Comparison of ENCODE assay signal across 12 cellular contexts in the genomic region with DNA sequence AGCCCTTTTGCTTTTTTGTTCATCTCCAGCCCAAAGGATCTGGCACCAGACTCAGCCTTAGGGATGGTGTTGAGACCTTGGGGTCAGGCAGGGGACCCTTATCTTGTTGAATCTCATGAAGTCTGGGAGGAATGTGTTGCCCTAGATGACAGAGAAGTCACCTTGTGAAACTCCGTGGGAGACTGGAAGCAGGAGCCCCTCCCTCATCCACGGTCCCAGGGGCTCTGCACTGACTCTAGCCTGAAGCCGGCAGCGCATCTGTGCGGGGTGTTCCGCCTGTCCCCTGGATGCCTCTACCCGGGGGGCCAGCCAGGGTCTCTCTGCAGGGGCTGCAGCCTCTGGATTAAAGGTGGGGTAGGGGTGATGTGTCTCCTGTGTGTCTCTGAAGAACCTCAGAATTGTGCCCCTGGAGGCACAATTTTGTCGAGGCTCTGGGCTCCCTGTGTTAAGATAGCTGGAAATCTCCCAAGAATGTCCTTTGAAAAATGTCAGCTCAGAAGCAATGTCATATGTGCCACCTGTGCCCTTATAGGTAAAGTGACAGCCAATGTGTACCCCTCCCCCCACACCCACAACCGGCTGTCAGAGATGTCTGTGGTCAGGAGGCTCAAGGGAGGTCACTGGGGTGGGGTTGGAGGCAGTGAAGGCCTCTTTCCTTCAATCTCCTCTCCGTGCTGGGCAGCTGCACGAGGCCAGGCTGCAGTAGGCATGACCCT. TPM values are rescaled to one million over a fixed set of nuclear protein-coding genes. Genes with fewer than 3 reads are reported as not detected.
DNase-seq lines count a peak whose midpoint lies in the region; ATAC-seq and TF ChIP-seq lines count a peak whose summit lies in the region.
"Had no signal": no experiment of that assay in that cellular context is flagged by ENCODE, and none has a peak within 500 bp of the region (broad histone marks: within the 10 kb centered on the region; RNA-seq: fewer than 3 reads in every experiment).

No MANE protein-coding gene starts in this region.

- peak overlapping the region; percentile 63 for H2BK5ac ChIP-seq in mesendoderm (ENCODE audit: low read length)

- H3K4me3 ChIP-seq in mesendoderm (ENCODE audit: low read length) (no peak overlapping the region), thoracic aorta (no peak overlapping the region)

- H3K56ac ChIP-seq in mesendoderm (ENCODE audit: low read length) = peak overlapping the region; percentile 83

- H2BK15ac ChIP-seq in mesendoderm (replicated peaks; ENCODE audit: low read depth) = no peak overlapping the region

- no peak overlapping the region for H3K4me2 ChIP-seq in mesendoderm (ENCODE audit: low read length)

- peak overlapping the region; percentile 57 for H3K9ac ChIP-seq in mesendoderm (ENCODE audit: low read length)

- no peak overlapping the region for H4K8ac ChIP-seq in mesendoderm (ENCODE audit: low read depth, low read length)

- H2BK120ac ChIP-seq in mesendoderm (ENCODE audit: low read depth, low read length) = no peak overlapping the region

- peak overlapping the region; percentile 5 for H4K5ac ChIP-seq in mesendoderm (ENCODE audit: low read length)

- peak overlapping the region; percentile 17 for H3K18ac ChIP-seq in mesendoderm (ENCODE audit: low read length)

- no peak overlapping the region for H2AK5ac ChIP-seq in mesendoderm (ENCODE audit: low read length)

- no peak overlapping the region for H3K23ac ChIP-seq in mesendoderm (ENCODE audit: low read length)

- H3K27me3 ChIP-seq in mesendoderm (ENCODE audit: insufficient read depth, low read length, poor library complexity) = no peaks in the 10 kb centered on the region
- no peaks in the 10 kb centered on the region for H3K27me3 ChIP-seq in thoracic aorta (replicated peaks; ENCODE audit: insufficient read depth)

- H3K79me1 ChIP-seq in mesendoderm (ENCODE audit: low read length) = no peaks in the 10 kb centered on the region

- WGBS in mesendoderm (ENCODE audit: extremely low coverage, insufficient coverage, low lambda C conversion rate) = no CpG with 5 or more reads among the region's 11 CpGs

- H3K36me3 ChIP-seq in mesendoderm (ENCODE audit: control insufficient read depth, insufficient read depth, low read length) = no peaks in the 10 kb centered on the region
- H3K36me3 ChIP-seq in thoracic aorta = no peaks in the 10 kb centered on the region

- peak overlapping the region; percentile 29 for H3K4ac ChIP-seq in mesendoderm (ENCODE audit: low read depth, low read length)

- no peaks in the 10 kb centered on the region for H3K79me2 ChIP-seq in mesendoderm (ENCODE audit: control insufficient read depth, insufficient read depth, low read length)

- peaks cover 16% of the 10 kb centered on the region for H3K4me1 ChIP-seq in mesendoderm (ENCODE audit: control insufficient read depth, low read depth, low read length)
- peaks cover 17 to 49% of the 10 kb centered on the region in 2 donors for H3K4me1 ChIP-seq in thoracic aorta (ENCODE audit: control insufficient read depth in 1 of 2, low read depth in 2 of 2)

- DNase-seq in NCI-H2171 (lab: John Stamatoyannopoulos, UW) = peak; percentile 46
- peak; percentile 33 for DNase-seq in astrocyte of the hippocampus (ENCODE audit: low read depth, low spot score)
- no peak for DNase-seq in mesendoderm
- no peak for DNase-seq in thoracic aorta (ENCODE audit: low spot score)
- DNase-seq in mucosa of gallbladder (ENCODE audit: low spot score) = no peak
- no peak for DNase-seq in NOMO-1 treated with dmso at 0.1 percent for 144 hours (lab: John Stamatoyannopoulos, UW; ENCODE audit: unreplicated experiment)
- DNase-seq: activated CD4-positive, alpha-beta T cell treated with anti-CD3 and anti-CD28 coated beads, Interleukin-2, amount 50 U/mL, for 1 hour; NCI-H146; stimulated activated CD4-positive, alpha-beta T cell treated with anti-CD3 and anti-CD28 coated beads, Interleukin-15, amount 100 ng/mL, for 24 hours; stimulated activated naive CD8-positive, alpha-beta T cell treated with anti-CD3 and anti-CD28 coated beads, Interleukin-15, amount 100 ng/mL, for 72 hours had no signal

- peak overlapping the region; percentile 95 for H3K27ac ChIP-seq in mesendoderm (ENCODE audit: low read depth, low read length)
- peak overlapping the region; percentile 58 to 59 for H3K27ac ChIP-seq in thoracic aorta

- no peak for TF ChIP-seq CTCF in thoracic aorta (IDR thresholded peaks at IDR 0.05)

- ATAC-seq in thoracic aorta (ENCODE audit: insufficient number of reproducible peaks, low FRiP score, low read depth) (no peak), GM19452 (IDR thresholded peaks at IDR 0.05; ENCODE audit: unreplicated experiment) (no peak), GM18511 (IDR thresholded peaks at IDR 0.05; ENCODE audit: unreplicated experiment) (no peak)
- ATAC-seq: stimulated activated naive CD8-positive, alpha-beta T cell treated with anti-CD3 and anti-CD28 coated beads, Interleukin-15, amount 100 ng/mL, for 72 hours had no signal

- no peaks in the 10 kb centered on the region for H3K9me3 ChIP-seq in thoracic aorta

RNA-seq across cellular contexts. Expression of gene CDC42EP4, which starts 32.1 kb away (rescaled TPM):
- 5.7 TPM for polyA plus RNA-seq in mesendoderm (2013, experiment 1 of 2)
- 5.1 TPM for polyA plus RNA-seq in mesendoderm (2013, experiment 2 of 2)
- total RNA-seq in thoracic aorta = 100 to 1,000 TPM in 1 of 2 donors, 10 to 100 TPM in 1; 73.8 to 134 TPM
- 77.6 TPM for total RNA-seq in mucosa of gallbladder

Comparison
In these comparisons a context has a peak if more than half of its experiments do, and no peak if none do; other contexts are left out.
1. DNase-seq: peak in NCI-H2171 (single experiment) and astrocyte of the hippocampus (single experiment); none in mesendoderm (single experiment), thoracic aorta (single experiment), mucosa of gallbladder (single experiment) and NOMO-1 treated with dmso at 0.1 percent for 144 hours (single experiment).